In the genomic region with DNA sequence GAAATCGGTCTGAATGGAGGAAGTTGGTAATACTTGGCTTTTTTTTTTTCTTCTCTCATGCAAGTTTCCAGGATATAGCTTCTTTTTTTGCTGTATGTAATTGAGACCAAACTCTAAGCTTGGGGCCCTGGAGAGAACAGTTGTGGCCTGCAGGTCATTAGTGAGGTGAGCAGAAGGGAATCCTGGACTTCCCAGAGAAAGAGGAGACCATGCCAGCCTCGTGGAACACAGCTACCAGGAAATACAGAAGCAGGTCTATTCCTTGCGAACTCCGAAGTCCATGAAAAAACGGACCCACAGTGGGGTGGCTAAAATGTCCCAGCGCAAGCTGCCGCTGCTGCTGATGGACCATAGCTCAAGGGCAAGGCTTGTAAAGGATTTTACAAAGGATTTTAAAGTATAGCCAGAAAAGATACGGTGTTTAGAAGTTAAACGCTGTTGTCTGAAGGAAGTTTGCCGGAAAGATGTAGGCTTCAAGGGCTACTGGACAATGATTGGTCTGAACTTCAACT, we compare ENCODE assay signal across 10 cellular contexts.
DNase-seq lines count a peak whose midpoint lies in the region; ATAC-seq, FAIRE-seq and TF ChIP-seq lines count a peak whose summit lies in the region.
"Had no signal": no experiment of that assay in that cellular context is flagged by ENCODE, and none has a peak within 500 bp of the region (broad histone marks: within the 10 kb centered on the region; RNA-seq: fewer than 3 reads in every experiment).

No MANE protein-coding gene starts in this region.

- no peaks in the 10 kb centered on the region for H3K27me3 Mint-ChIP-seq in natural killer cell treated with Interleukin-12 subunit alpha and Interleukin-12 subunit beta and Interleukin-15 and Interleukin-18, amount 100 ng/mL, for 72 hours

- peaks cover 0 to 30% (median 5%) of the 10 kb centered on the region in 11 experiments; a peak in 9 of 22 replicates for H3K36me3 ChIP-seq in BLaER1 treated with 17β-estradiol and CSF1 and Interleukin-3, amounts not matched to agents 10 nM and 100 nM
- no peaks in the 10 kb centered on the region for H3K36me3 ChIP-seq in effector memory CD4-positive, alpha-beta T cell (ENCODE audit: control insufficient read depth, insufficient read depth, low read length)

- H3K4me1 Mint-ChIP-seq in natural killer cell treated with Interleukin-12 subunit alpha and Interleukin-12 subunit beta and Interleukin-15 and Interleukin-18, amount 100 ng/mL, for 72 hours (ENCODE audit: low read depth in 2 of 2), result peaks cover 72 to 81% of the 10 kb centered on the region in 2 donors

- no peak for FAIRE-seq in GM12891 (lab: Jason Lieb, UNC)

- H4K20me1 ChIP-seq in BLaER1 treated with 17β-estradiol and CSF1 and Interleukin-3, amounts not matched to agents 10 nM and 100 nM, result peaks cover 0 to 37% (median 9%) of the 10 kb centered on the region in 11 experiments; a peak in 9 of 22 replicates

- peak overlapping the region in 5 of 11 experiments; percentile 36 to 67 (median 53); a peak in 8 of 22 replicates for H3K27ac ChIP-seq in BLaER1 treated with 17β-estradiol and CSF1 and Interleukin-3, amounts not matched to agents 10 nM and 100 nM
- H3K27ac ChIP-seq in effector memory CD4-positive, alpha-beta T cell (ENCODE audit: insufficient read depth, low read length, poor library complexity, severe bottlenecking), result peak overlapping the region; percentile 51

- peak; percentile 5 for ATAC-seq in HG03354 (IDR thresholded peaks at IDR 0.05; ENCODE audit: poor library complexity, severe bottlenecking, unreplicated experiment)
- ATAC-seq in natural killer cell treated with Interleukin-12 subunit alpha and Interleukin-12 subunit beta and Interleukin-15 and Interleukin-18, amount 100 ng/mL, for 72 hours, result no peak
- ATAC-seq in GM19328 (IDR thresholded peaks at IDR 0.05; ENCODE audit: unreplicated experiment), result no peak

- peaks cover 14 to 66% (median 24%) of the 10 kb centered on the region in 10 experiments for H3K4me1 ChIP-seq in BLaER1 treated with 17β-estradiol and CSF1 and Interleukin-3, amounts not matched to agents 10 nM and 100 nM
- peaks cover 19% of the 10 kb centered on the region for H3K4me1 ChIP-seq in effector memory CD4-positive, alpha-beta T cell (ENCODE audit: control insufficient read depth, insufficient read depth, low read length, poor library complexity, severe bottlenecking)

- H3K4me3 ChIP-seq in BLaER1 treated with 17β-estradiol and CSF1 and Interleukin-3, amounts not matched to agents 10 nM and 100 nM, result 0 out of 20 replicates have a peak overlapping the region, but pooled peaks of 2 of the 10 experiments have one; percentile 11 to 17
- no peak overlapping the region for H3K4me3 ChIP-seq in effector memory CD4-positive, alpha-beta T cell (ENCODE audit: insufficient read depth, low read depth, low read length, poor library complexity, severe bottlenecking)

- peak overlapping the region in 8 of 11 experiments; percentile 6 to 84 (median 50); a peak in 11 of 22 replicates for H3K4me2 ChIP-seq in BLaER1 treated with 17β-estradiol and CSF1 and Interleukin-3, amounts not matched to agents 10 nM and 100 nM

- no peak for DNase-seq in effector memory CD4-positive, alpha-beta T cell
- DNase-seq in natural killer cell treated with Interleukin-12 subunit alpha and Interleukin-12 subunit beta and Interleukin-15 and Interleukin-18, amount 100 ng/mL, for 72 hours (ENCODE audit: low spot score), result no peak
- DNase-seq in A172 (ENCODE audit: low spot score), result no peak
- no peak for DNase-seq in NK-92 treated with Interleukin-12 subunit alpha and Interleukin-12 subunit beta, amount 100 ng/mL, for 24 hours (lab: John Stamatoyannopoulos, UW)
- no peak for DNase-seq in GM12891 (ENCODE audit: insufficient read length, low spot score)
- DNase-seq: effector CD8-positive, alpha-beta T cell; NCI-H2029 treated with DMSO at 0.1 percent for 48 hours had no signal

- peaks cover 4% of the 10 kb centered on the region for H3K36me3 Mint-ChIP-seq in natural killer cell treated with Interleukin-12 subunit alpha and Interleukin-12 subunit beta and Interleukin-15 and Interleukin-18, amount 100 ng/mL, for 72 hours

- H3K4me3 Mint-ChIP-seq in natural killer cell treated with Interleukin-12 subunit alpha and Interleukin-12 subunit beta and Interleukin-15 and Interleukin-18, amount 100 ng/mL, for 72 hours, result peak overlapping the region; percentile 76

- H3K27me3 ChIP-seq in BLaER1 treated with 17β-estradiol and CSF1 and Interleukin-3, amounts not matched to agents 10 nM and 100 nM, result no peaks in the 10 kb centered on the region
- no peaks in the 10 kb centered on the region for H3K27me3 ChIP-seq in effector memory CD4-positive, alpha-beta T cell (replicated peaks; ENCODE audit: control insufficient read depth, insufficient read depth, low read length, poor library complexity, severe bottlenecking)

- peak overlapping the region; percentile 91 to 95 for H3K27ac Mint-ChIP-seq in natural killer cell treated with Interleukin-12 subunit alpha and Interleukin-12 subunit beta and Interleukin-15 and Interleukin-18, amount 100 ng/mL, for 72 hours

- H3K9me3 ChIP-seq in BLaER1 treated with 17β-estradiol and CSF1 and Interleukin-3, amounts not matched to agents 10 nM and 100 nM (replicated peaks in 1 of 11), result no peaks in the 10 kb centered on the region; a peak in 1 of 22 replicates
- no peaks in the 10 kb centered on the region for H3K9me3 ChIP-seq in effector memory CD4-positive, alpha-beta T cell (ENCODE audit: control insufficient read depth, low read length)

- H3K9me3 Mint-ChIP-seq in natural killer cell treated with Interleukin-12 subunit alpha and Interleukin-12 subunit beta and Interleukin-15 and Interleukin-18, amount 100 ng/mL, for 72 hours, result no peaks in the 10 kb centered on the region

- peak overlapping the region in 2 of 11 experiments; percentile 27 to 45; a peak in 4 of 22 replicates for H3K9ac ChIP-seq in BLaER1 treated with 17β-estradiol and CSF1 and Interleukin-3, amounts not matched to agents 10 nM and 100 nM

- TF ChIP-seq POLR2A in GM12891 (IDR thresholded peaks at IDR 0.05; ENCODE audit: low read depth, low read length), result no peak

TF ChIP-seq in GM12891, 5 proteins besides CTCF, POLR2A, EP300 and RAD21:
- TF ChIP-seq SPI1 (IDR thresholded peaks at IDR 0.05; ENCODE audit: low read depth, low read length) (no peak), TAF1 (IDR thresholded peaks at IDR 0.05; ENCODE audit: low read depth, low read length) (no peak), POLR2AphosphoS5 (IDR thresholded peaks at IDR 0.05; ENCODE audit: low read depth, low read length) (no peak), POU2F2 (IDR thresholded peaks at IDR 0.05; ENCODE audit: low read depth, low read length) (no peak), PAX5 (IDR thresholded peaks at IDR 0.05; ENCODE audit: insufficient read depth, low read length, severe bottlenecking) (no peak)
